ENCODE assay signal across 16 cellular contexts in the genomic region with DNA sequence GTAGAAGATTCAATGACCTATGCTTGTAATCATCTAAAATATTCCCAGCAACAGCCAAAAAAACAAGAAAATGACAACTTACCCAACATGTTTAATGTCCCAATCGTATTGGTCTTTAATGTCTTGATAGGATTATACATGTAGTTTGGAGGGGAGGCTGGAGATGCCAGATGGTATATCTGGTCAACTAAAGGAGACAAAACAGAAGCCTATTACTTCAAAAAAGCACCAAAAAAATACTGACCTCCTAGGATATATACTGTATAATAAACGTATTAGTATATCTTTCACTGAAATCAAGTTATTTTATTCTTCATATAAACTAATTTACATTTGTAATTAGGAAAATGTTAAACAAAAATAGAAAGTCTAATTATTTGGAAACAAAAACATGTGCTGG.
DNase-seq lines count a peak whose midpoint lies in the region; ATAC-seq and TF ChIP-seq lines count a peak whose summit lies in the region.
"Had no signal": no experiment of that assay in that cellular context is flagged by ENCODE, and none has a peak within 500 bp of the region (broad histone marks: within the 10 kb centered on the region; RNA-seq: fewer than 3 reads in every experiment).

No MANE protein-coding gene starts in this region.

- H3K27ac ChIP-seq in PC-9: no peak overlapping the region
- H3K27ac ChIP-seq: C4-2B had no signal

- TF ChIP-seq CTCF in natural killer cell (IDR thresholded peaks at IDR 0.05) (no peak), PC-9 (conservative IDR thresholded peaks at IDR 0.05) (no peak), glutamatergic neuron (IDR thresholded peaks at IDR 0.05; ENCODE audit: partially characterized antibody, unreplicated experiment) (no peak), type B pancreatic cell (conservative IDR thresholded peaks at IDR 0.05) (no peak), omental fat pad (IDR thresholded peaks at IDR 0.05) (no peak)

- H3K79me2 ChIP-seq in PC-9 (ENCODE audit: low read depth): peaks cover 17% of the 10 kb centered on the region

- H3K9me3 Mint-ChIP-seq in natural killer cell (no peaks in the 10 kb centered on the region), glutamatergic neuron (ENCODE audit: unreplicated experiment) (peaks cover 6% of the 10 kb centered on the region), type B pancreatic cell (no peaks in the 10 kb centered on the region)
- H3K9me3 Mint-ChIP-seq in natural killer cell treated with Interleukin-12 subunit alpha and Interleukin-12 subunit beta and Interleukin-15 and Interleukin-18, amount 100 ng/mL, for 72 hours: no peaks in the 10 kb centered on the region

- H3K4me3 ChIP-seq in PC-9: no peak overlapping the region
- H3K4me3 ChIP-seq: GM12878 had no signal

- H3K9me3 ChIP-seq in PC-9 (ENCODE audit: insufficient read depth, low read depth): no peaks in the 10 kb centered on the region; the same call in 1 of the 2 replicates

- intact Hi-C loops in natural killer cell (cut with micrococcal nuclease) (no loop called here), PC-9 (cut with micrococcal nuclease; ENCODE audit: unreplicated experiment) (no loop called here)

- CTCF ChIA-PET in PC-9 (lab: Charles Lee): no interaction called here

- H4K20me1 ChIP-seq in PC-9 (ENCODE audit: insufficient read depth): no peaks in the 10 kb centered on the region

- H3K27me3 ChIP-seq in PC-9 (ENCODE audit: insufficient read depth, low read depth): no peaks in the 10 kb centered on the region

- H3K4me3 Mint-ChIP-seq in natural killer cell (no peak overlapping the region), glutamatergic neuron (ENCODE audit: unreplicated experiment) (peak overlapping the region; percentile 21), type B pancreatic cell (peak overlapping the region; percentile 28)
- H3K4me3 Mint-ChIP-seq in natural killer cell treated with Interleukin-12 subunit alpha and Interleukin-12 subunit beta and Interleukin-15 and Interleukin-18, amount 100 ng/mL, for 72 hours: no peak overlapping the region

- no TSS peak for BruUV-seq in PC-9 (replicated peaks; lab: Mats Ljungman, UMichigan)

- no peaks in the 10 kb centered on the region for H3K9me2 ChIP-seq in PC-9 (ENCODE audit: insufficient read depth)

- DNase-seq in natural killer cell (no peak), PC-9 (no peak), glutamatergic neuron (no peak), type B pancreatic cell (ENCODE audit: extremely low spot score, unreplicated experiment) (no peak), omental fat pad (ENCODE audit: low spot score) (no peak), C1 segment of cervical spinal cord (lab: John Stamatoyannopoulos, UW) (no peak)
- DNase-seq in natural killer cell treated with Interleukin-12 subunit alpha and Interleukin-12 subunit beta and Interleukin-15 and Interleukin-18, amount 100 ng/mL, for 72 hours (ENCODE audit: low spot score): no peak
- DNase-seq: GF-D8, GOT3, NCI-H1105, NCI-H2081 treated with DMSO at 0.1 percent for 48 hours, NCI-H748 treated with DMSO at 0.1 percent for 48 hours, PC-3 had no signal

- peaks cover 10% of the 10 kb centered on the region for H3K4me1 ChIP-seq in PC-9 (replicated peaks; ENCODE audit: insufficient read depth)

- POLR2A ChIA-PET in PC-9 (lab: Charles Lee; ENCODE audit: unreplicated experiment): no interaction called here

- peaks cover 4 to 5% of the 10 kb centered on the region in 2 donors for H3K4me1 Mint-ChIP-seq in natural killer cell
- peaks cover 27 to 30% of the 10 kb centered on the region in 2 donors for H3K4me1 Mint-ChIP-seq in natural killer cell treated with Interleukin-12 subunit alpha and Interleukin-12 subunit beta and Interleukin-15 and Interleukin-18, amount 100 ng/mL, for 72 hours (ENCODE audit: low read depth in 2 of 2)
- H3K4me1 Mint-ChIP-seq in glutamatergic neuron (ENCODE audit: low read depth, unreplicated experiment): peaks cover 8% of the 10 kb centered on the region
- peaks cover 4% of the 10 kb centered on the region for H3K4me1 Mint-ChIP-seq in type B pancreatic cell (ENCODE audit: unreplicated experiment)

- 0 out of 2 replicates have a peak, but pooled peaks cover 7% of the 10 kb centered on the region for H3F3A ChIP-seq in PC-9 (ENCODE audit: insufficient read depth, low read depth)

- no peak overlapping the region for H2AFZ ChIP-seq in PC-9

- H3K36me3 ChIP-seq in PC-9 (ENCODE audit: low read depth): peaks cover 8% of the 10 kb centered on the region; the same call in 1 of the 2 replicates

- no peak for ATAC-seq in natural killer cell
- ATAC-seq in natural killer cell treated with Interleukin-12 subunit alpha and Interleukin-12 subunit beta and Interleukin-15 and Interleukin-18, amount 100 ng/mL, for 72 hours: no peak
- no peak for ATAC-seq in omental fat pad (ENCODE audit: low FRiP score)
- ATAC-seq in HG03520 (IDR thresholded peaks at IDR 0.05; ENCODE audit: unreplicated experiment): no peak
- ATAC-seq: PC-3 had no signal

- H3K27me3 Mint-ChIP-seq in natural killer cell (ENCODE audit: low read depth in 2 of 2): no peaks in the 10 kb centered on the region
- no peaks in the 10 kb centered on the region for H3K27me3 Mint-ChIP-seq in natural killer cell treated with Interleukin-12 subunit alpha and Interleukin-12 subunit beta and Interleukin-15 and Interleukin-18, amount 100 ng/mL, for 72 hours
- H3K27me3 Mint-ChIP-seq in glutamatergic neuron (ENCODE audit: unreplicated experiment): no peaks in the 10 kb centered on the region
- H3K27me3 Mint-ChIP-seq in type B pancreatic cell: no peaks in the 10 kb centered on the region

- H3K36me3 Mint-ChIP-seq in natural killer cell (no peaks in the 10 kb centered on the region), glutamatergic neuron (ENCODE audit: unreplicated experiment) (peaks cover 10% of the 10 kb centered on the region), type B pancreatic cell (peaks cover 44% of the 10 kb centered on the region)
- H3K36me3 Mint-ChIP-seq in natural killer cell treated with Interleukin-12 subunit alpha and Interleukin-12 subunit beta and Interleukin-15 and Interleukin-18, amount 100 ng/mL, for 72 hours: peaks cover 13% of the 10 kb centered on the region

- H3K4me2 ChIP-seq in PC-9: peak overlapping the region; percentile 93; the same call in 1 of the 2 replicates

- peak overlapping the region; percentile 2 to 22 for H3K27ac Mint-ChIP-seq in natural killer cell
- no peak overlapping the region for H3K27ac Mint-ChIP-seq in natural killer cell treated with Interleukin-12 subunit alpha and Interleukin-12 subunit beta and Interleukin-15 and Interleukin-18, amount 100 ng/mL, for 72 hours
- no peak overlapping the region for H3K27ac Mint-ChIP-seq in glutamatergic neuron (ENCODE audit: unreplicated experiment)
- H3K27ac Mint-ChIP-seq in type B pancreatic cell: no peak overlapping the region

Comparison
In these comparisons a context has a peak if more than half of its experiments do, and no peak if none do; other contexts are left out.
1. H3K27ac Mint-ChIP-seq: peak in natural killer cell (2 of 2); none in natural killer cell treated with Interleukin-12 subunit alpha and Interleukin-12 subunit beta and Interleukin-15 and Interleukin-18, amount 100 ng/mL, for 72 hours (0 of 2), glutamatergic neuron (single experiment) and type B pancreatic cell (single experiment).
2. H3K4me3 Mint-ChIP-seq: peak in glutamatergic neuron (single experiment) and type B pancreatic cell (single experiment); none in natural killer cell (single experiment) and natural killer cell treated with Interleukin-12 subunit alpha and Interleukin-12 subunit beta and Interleukin-15 and Interleukin-18, amount 100 ng/mL, for 72 hours (single experiment).